5 cellular contexts compared by ENCODE assay signal in the genomic region with DNA sequence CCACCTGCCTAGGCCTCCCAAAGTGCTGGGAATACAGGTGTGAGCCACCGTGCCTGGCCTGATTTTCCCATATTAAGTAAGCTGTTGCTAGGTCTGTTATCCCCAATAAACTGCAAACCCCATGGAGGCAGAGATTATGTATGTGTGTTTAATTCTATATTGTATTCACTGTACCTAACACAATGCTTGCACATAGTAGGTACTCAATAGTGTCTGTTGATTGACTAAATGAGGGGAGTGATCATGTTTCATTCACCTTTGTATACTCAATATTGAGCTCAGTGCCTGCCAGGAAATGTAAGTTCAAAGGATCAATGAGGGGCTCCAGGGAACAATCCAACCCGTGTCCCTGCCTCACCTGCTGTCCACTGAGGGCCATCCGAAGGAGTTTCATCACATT.
"Had no signal": no experiment of that assay in that cellular context is flagged by ENCODE, and none has a peak within 500 bp of the region (broad histone marks: within the 10 kb centered on the region; RNA-seq: fewer than 3 reads in every experiment).

No MANE protein-coding gene starts in this region.

- H3K4me3 Mint-ChIP-seq: GM23338, H9, IgD-negative memory B cell had no signal

- H2AFZ ChIP-seq: GM23338 had no signal

- ATAC-seq: GM23338 had no signal

- H3K4me2 ChIP-seq: GM23338 had no signal

- H3K9me3 Mint-ChIP-seq: GM23338, H9, IgD-negative memory B cell had no signal

- H3K27ac Mint-ChIP-seq: GM23338, H9, IgD-negative memory B cell had no signal

- H3K4me1 Mint-ChIP-seq: GM23338, H9 had no signal

- DNase-seq: H9, HCEC 1CT, KG1 had no signal

- H3K27me3 Mint-ChIP-seq: IgD-negative memory B cell had no signal

- H3K4me3 ChIP-seq: GM23338 had no signal
